In the genomic region with DNA sequence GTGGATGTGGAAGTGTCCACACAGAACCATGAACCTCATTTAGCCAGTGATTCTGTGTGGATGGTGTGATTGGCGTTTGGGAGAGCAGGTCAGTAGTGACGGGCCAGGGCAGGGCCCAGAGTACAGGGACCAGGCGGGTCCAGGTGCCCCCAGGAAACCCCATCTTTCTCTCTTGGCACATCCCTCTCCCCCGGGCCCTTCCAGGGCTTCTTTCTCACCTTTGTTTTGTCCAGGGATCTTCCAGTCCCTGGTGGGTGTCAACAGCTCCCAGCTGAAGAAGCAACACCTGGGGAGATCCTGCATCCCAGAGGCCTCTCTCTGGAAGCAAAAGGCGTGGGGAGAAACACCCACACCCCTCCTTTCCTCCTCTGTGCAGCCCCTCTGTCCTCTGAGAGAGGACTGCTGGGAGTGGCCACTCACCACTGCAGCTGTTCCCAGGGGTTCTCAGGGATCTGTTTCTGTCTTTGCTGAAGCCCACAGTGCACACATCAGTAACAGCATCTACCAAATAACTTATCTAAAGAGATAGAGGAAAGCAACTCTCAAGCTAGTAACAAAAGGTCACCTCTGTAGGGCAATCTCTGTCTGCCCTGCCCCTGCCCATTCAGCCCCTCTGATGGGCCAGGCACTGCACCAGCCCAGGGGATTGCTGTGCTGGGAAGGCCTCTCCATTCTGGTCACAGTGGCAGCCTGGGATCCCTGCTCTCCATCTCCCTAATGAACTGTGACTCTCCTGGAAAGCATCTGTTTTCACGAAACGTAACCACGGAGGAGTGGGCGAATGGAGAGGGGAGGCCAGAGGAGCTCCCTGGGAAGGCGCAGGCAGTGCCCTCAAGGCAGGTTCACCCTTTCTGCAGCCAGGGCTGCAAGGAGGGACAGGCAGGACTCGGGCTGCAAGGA, we compare ENCODE assay signal across 20 cellular contexts.
DNase-seq lines count a peak whose midpoint lies in the region; ATAC-seq and TF ChIP-seq lines count a peak whose summit lies in the region.
"Had no signal": no experiment of that assay in that cellular context is flagged by ENCODE, and none has a peak within 500 bp of the region (broad histone marks: within the 10 kb centered on the region; RNA-seq: fewer than 3 reads in every experiment).

No MANE protein-coding gene starts in this region.

- no peak overlapping the region for H3K4me2 ChIP-seq in smooth muscle cell

- H3K9me3 ChIP-seq in SJCRH30 (replicated peaks) = no peaks in the 10 kb centered on the region
- no peaks in the 10 kb centered on the region; the same call in 1 of the 2 replicates for H3K9me3 ChIP-seq in iPS-20b (ENCODE audit: insufficient read depth, low read depth, low read length)
- H3K9me3 ChIP-seq in tibial artery = no peaks in the 10 kb centered on the region
- H3K9me3 ChIP-seq in smooth muscle cell (replicated peaks; ENCODE audit: low read depth) = no peaks in the 10 kb centered on the region
- H3K9me3 ChIP-seq: lower lobe of right lung, thoracic aorta had no signal

- peak; percentile 28 for DNase-seq in activated CD8-positive, alpha-beta memory T cell treated with anti-CD3 and anti-CD28 coated beads, Interleukin-2, amount 50 U/mL, for 48 hours
- DNase-seq in activated CD8-positive, alpha-beta memory T cell treated with anti-CD3 and anti-CD28 coated beads, Interleukin-2, amount 50 U/mL, for 4 hours = no peak
- DNase-seq in SJCRH30 = peak; percentile 51 to 72
- peak; percentile 13 to 51 for DNase-seq in tibial artery
- DNase-seq in smooth muscle cell (lab: John Stamatoyannopoulos, UW; ENCODE audit: unreplicated experiment) = no peak
- no peak for DNase-seq in pons (ENCODE audit: low spot score)
- DNase-seq: activated naive CD8-positive, alpha-beta T cell treated with anti-CD3 and anti-CD28 coated beads, Interleukin-2, amount 50 U/mL, for 24 hours; DMS153; effector CD4-positive, alpha-beta T cell; immature natural killer cell; lower lobe of right lung; naive B cell; NCI-H1436 treated with DMSO at 0.1 percent for 48 hours; NCI-H2171 treated with DMSO at 0.1 percent for 48 hours; NCI-H82; PC-3 had no signal

- intact Hi-C loops in tibial artery (cut with DNase I; ENCODE audit: low total_unique reads) = no loop called here

- 81% methylated on average over 11 of the region's 11 CpGs for WGBS in smooth muscle cell (ENCODE audit: low lambda C conversion rate)

- no peak overlapping the region for H3K9ac ChIP-seq in iPS-20b (ENCODE audit: low read depth, low read length)
- H3K9ac ChIP-seq in smooth muscle cell (ENCODE audit: low read depth) = no peak overlapping the region

- TF ChIP-seq CTCF in tibial artery (IDR thresholded peaks at IDR 0.05) (no peak), smooth muscle cell (IDR thresholded peaks at IDR 0.05; ENCODE audit: borderline replicate concordance, insufficient read depth, poor library complexity, severe bottlenecking) (no peak)

- H2AFZ ChIP-seq in smooth muscle cell (ENCODE audit: low read depth) = no peak overlapping the region

- H3K4me1 ChIP-seq in SJCRH30 = peaks cover 10% of the 10 kb centered on the region
- H3K4me1 ChIP-seq in iPS-20b (ENCODE audit: insufficient read depth, low read length) = no peaks in the 10 kb centered on the region
- H3K4me1 ChIP-seq in tibial artery = no peaks in the 10 kb centered on the region
- H3K4me1 ChIP-seq in smooth muscle cell (ENCODE audit: low read depth) = no peaks in the 10 kb centered on the region
- H3K4me1 ChIP-seq: lower lobe of right lung had no signal

- H3K36me3 ChIP-seq in SJCRH30 (no peaks in the 10 kb centered on the region), iPS-20b (ENCODE audit: insufficient read depth, low read depth, low read length) (no peaks in the 10 kb centered on the region), tibial artery (no peaks in the 10 kb centered on the region), smooth muscle cell (ENCODE audit: low read depth) (no peaks in the 10 kb centered on the region)
- H3K36me3 ChIP-seq: lower lobe of right lung, thoracic aorta had no signal

- ATAC-seq in GM18520 (IDR thresholded peaks at IDR 0.05; ENCODE audit: unreplicated experiment) = no peak
- ATAC-seq: activated naive CD8-positive, alpha-beta T cell treated with anti-CD3 and anti-CD28 coated beads, Interleukin-2, amount 50 U/mL, for 24 hours; lower lobe of right lung; PC-3; stimulated activated effector memory CD8-positive, alpha-beta T cell treated with anti-CD3 and anti-CD28 coated beads, Interleukin-12 subunit alpha, Interleukin-12 subunit beta, amount 100 ng/mL, for 72 hours had no signal

- H4K20me1 ChIP-seq in smooth muscle cell (ENCODE audit: low read depth) = no peaks in the 10 kb centered on the region

- H3K4me3 ChIP-seq in SJCRH30 = no peak overlapping the region
- H3K4me3 ChIP-seq in iPS-20b (ENCODE audit: low read length) = no peak overlapping the region
- H3K4me3 ChIP-seq in tibial artery = no peak overlapping the region
- no peak overlapping the region for H3K4me3 ChIP-seq in smooth muscle cell
- H3K4me3 ChIP-seq: lower lobe of right lung, thoracic aorta had no signal

- H3K79me2 ChIP-seq in smooth muscle cell (ENCODE audit: low read depth) = no peaks in the 10 kb centered on the region

- H3K27ac ChIP-seq in SJCRH30 (peak overlapping the region; percentile 39; the same call in 1 of the 2 replicates), iPS-20b (ENCODE audit: low read length) (peak overlapping the region; percentile 18), tibial artery (no peak overlapping the region), smooth muscle cell (ENCODE audit: low read depth) (no peak overlapping the region)
- H3K27ac ChIP-seq: lower lobe of right lung, thoracic aorta had no signal

- no peaks in the 10 kb centered on the region for H3F3A ChIP-seq in smooth muscle cell (ENCODE audit: low read depth)

- H3K27me3 ChIP-seq in SJCRH30 (no peaks in the 10 kb centered on the region), iPS-20b (ENCODE audit: insufficient read depth, low read length) (no peaks in the 10 kb centered on the region), tibial artery (peaks cover 0 to 3% of the 10 kb centered on the region in 2 donors), smooth muscle cell (ENCODE audit: low read depth) (no peaks in the 10 kb centered on the region)

Comparison
In these comparisons a context has a peak if more than half of its experiments do, and no peak if none do; other contexts are left out.
1. DNase-seq: peak in activated CD8-positive, alpha-beta memory T cell treated with anti-CD3 and anti-CD28 coated beads, Interleukin-2, amount 50 U/mL, for 48 hours (single experiment), SJCRH30 (2 of 2) and tibial artery (2 of 2); none in activated CD8-positive, alpha-beta memory T cell treated with anti-CD3 and anti-CD28 coated beads, Interleukin-2, amount 50 U/mL, for 4 hours (single experiment), smooth muscle cell (single experiment) and pons (single experiment).
2. H3K27ac ChIP-seq: peak in SJCRH30 (single experiment) and iPS-20b (single experiment); none in tibial artery (0 of 2) and smooth muscle cell (single experiment).